ENCODE assay signal across 8 cellular contexts in the genomic region with DNA sequence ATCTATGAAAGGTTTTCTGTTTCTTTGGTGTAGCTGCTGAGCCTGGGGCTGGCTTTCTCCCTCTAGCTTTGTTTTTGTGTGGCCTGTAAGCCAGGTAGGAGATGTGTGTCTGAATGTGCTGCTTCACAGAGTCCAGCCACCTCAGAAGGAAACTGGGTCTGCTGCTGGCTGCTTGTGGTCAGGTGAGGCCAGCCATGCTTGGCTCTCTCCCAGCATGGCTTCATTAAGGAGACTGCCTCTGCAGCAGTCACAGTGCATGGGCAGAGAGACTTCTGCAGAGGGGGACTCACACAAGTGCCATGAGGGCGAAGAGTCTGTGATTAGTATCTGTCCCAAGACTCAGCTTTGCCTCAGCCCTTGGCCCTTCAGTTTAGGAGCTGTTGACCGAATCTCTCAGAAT. TPM values are rescaled to one million over a fixed set of nuclear protein-coding genes. Genes with fewer than 3 reads are reported as not detected.
DNase-seq lines count a peak whose midpoint lies in the region; ATAC-seq and TF ChIP-seq lines count a peak whose summit lies in the region.

No MANE protein-coding gene starts in this region.

- peaks cover 74% of the 10 kb centered on the region for H3K4me1 Mint-ChIP-seq in CD4-positive, alpha-beta T cell (ENCODE audit: low read depth)

- CTCF ChIA-PET in CD4-positive, alpha-beta T cell (lab: Charles Lee) = no interaction called here

- peaks cover 79% of the 10 kb centered on the region for H3K36me3 Mint-ChIP-seq in CD4-positive, alpha-beta T cell (ENCODE audit: low read depth)

- H3K36me3 ChIP-seq in ectodermal cell (ENCODE audit: control insufficient read depth, insufficient read depth, low read length) = no peaks in the 10 kb centered on the region
- no peaks in the 10 kb centered on the region for H3K36me3 ChIP-seq in skeletal muscle satellite cell (ENCODE audit: insufficient read depth, low read length)

- 30 to 34% methylated on average over 2 of the region's 2 CpGs for WGBS in ectodermal cell, 2 experiments

- DNase-seq in D341Med (ENCODE audit: low spot score) = peak; percentile 17
- peak; percentile 4 for DNase-seq in GM20000 (ENCODE audit: low spot score)
- no peak for DNase-seq in CD1c-positive myeloid dendritic cell (ENCODE audit: extremely low spot score)
- no peak for DNase-seq in CD4-positive, alpha-beta T cell
- DNase-seq in activated effector memory CD4-positive, alpha-beta T cell treated with Interleukin-2 at 50 U/mL for 16 hours = no peak

- no peaks in the 10 kb centered on the region for H3K9me3 Mint-ChIP-seq in CD4-positive, alpha-beta T cell

- POLR2A ChIA-PET in CD4-positive, alpha-beta T cell (lab: Charles Lee) = interaction anchor here (1.2 kb wide), 1 partner anchor 182 kb away, joined by 3 read pairs; no protein-coding TSS in a partner anchor

- peak; percentile 86 for ATAC-seq in HG03520 (IDR thresholded peaks at IDR 0.05; ENCODE audit: unreplicated experiment)
- ATAC-seq in CD4-positive, alpha-beta T cell (ENCODE audit: poor library complexity) = no peak

- H3K4me3 Mint-ChIP-seq in CD4-positive, alpha-beta T cell = no peak overlapping the region

- peak overlapping the region; percentile 69 for H3K4me2 ChIP-seq in skeletal muscle satellite cell (ENCODE audit: low read length)

- H3K27ac ChIP-seq in ectodermal cell (ENCODE audit: insufficient read depth, low read depth, low read length, poor library complexity, severe bottlenecking) = peak overlapping the region; percentile 62
- H3K27ac ChIP-seq in CD4-positive, alpha-beta T cell (ENCODE audit: low read depth, low read length) = no peak overlapping the region

- H3K27ac Mint-ChIP-seq in CD4-positive, alpha-beta T cell = no peak overlapping the region

- H3K27me3 Mint-ChIP-seq in CD4-positive, alpha-beta T cell = no peaks in the 10 kb centered on the region

- intact Hi-C loops in CD4-positive, alpha-beta T cell (cut with DNase I, micrococcal nuclease) = no loop called here

- H3K9ac ChIP-seq in skeletal muscle satellite cell (ENCODE audit: low read depth, low read length) = no peak overlapping the region

- H3K4me1 ChIP-seq in ectodermal cell (ENCODE audit: control insufficient read depth, insufficient read depth, low read length) (peaks cover 48% of the 10 kb centered on the region), skeletal muscle satellite cell (ENCODE audit: control insufficient read depth, insufficient read depth, low read length) (peaks cover 43% of the 10 kb centered on the region)

- H3K4me3 ChIP-seq in ectodermal cell (ENCODE audit: insufficient read depth, low read depth, low read length) (no peak overlapping the region), skeletal muscle satellite cell (ENCODE audit: low read length) (peak overlapping the region; percentile 44)

- H3K9me3 ChIP-seq in ectodermal cell (ENCODE audit: control insufficient read depth, low read length) (no peaks in the 10 kb centered on the region), skeletal muscle satellite cell (replicated peaks; ENCODE audit: low read length) (no peaks in the 10 kb centered on the region)
- H3K9me3 ChIP-seq in CD4-positive, alpha-beta T cell (ENCODE audit: control insufficient read depth, low read length) = no peaks in the 10 kb centered on the region

- H3K27me3 ChIP-seq in ectodermal cell (ENCODE audit: control insufficient read depth, insufficient read depth, low read length, poor library complexity, severe bottlenecking) (no peaks in the 10 kb centered on the region), skeletal muscle satellite cell (ENCODE audit: control insufficient read depth, insufficient read depth, low read length) (no peaks in the 10 kb centered on the region)
- H3K27me3 ChIP-seq in CD4-positive, alpha-beta T cell (ENCODE audit: control insufficient read depth, insufficient read depth, low read length) = no peaks in the 10 kb centered on the region

- TF ChIP-seq CTCF in GM20000 (IDR thresholded peaks at IDR 0.05; ENCODE audit: extremely low read depth, missing control alignments) = no peak
- no peak for TF ChIP-seq CTCF in CD4-positive, alpha-beta T cell (IDR thresholded peaks at IDR 0.05)

RNA-seq across cellular contexts. Expression of a gene that starts 50.6 kb away (rescaled TPM):
- 75.7 TPM for polyA plus RNA-seq in ectodermal cell (2013, experiment 1 of 4)
- polyA plus RNA-seq in ectodermal cell (2013, experiment 2 of 4) = 78.7 TPM
- polyA plus RNA-seq in ectodermal cell (2013, experiment 3 of 4) = 65.2 TPM
- 70.4 TPM for polyA plus RNA-seq in ectodermal cell (2013, experiment 4 of 4)
- 35.6 and 39.0 TPM in 2 replicates for total RNA-seq in skeletal muscle satellite cell (2012; rRNA removed)
- 10 to 100 TPM; 50.6 to 52.7 TPM for total RNA-seq in CD4-positive, alpha-beta T cell

Comparison
In these comparisons a context has a peak if more than half of its experiments do, and no peak if none do; other contexts are left out.
1. DNase-seq: peak in D341Med (single experiment) and GM20000 (single experiment); none in CD1c-positive myeloid dendritic cell (single experiment), CD4-positive, alpha-beta T cell (0 of 10) and activated effector memory CD4-positive, alpha-beta T cell treated with Interleukin-2 at 50 U/mL for 16 hours (single experiment).